Comparison of ENCODE assay signal across 20 cellular contexts in the genomic region with DNA sequence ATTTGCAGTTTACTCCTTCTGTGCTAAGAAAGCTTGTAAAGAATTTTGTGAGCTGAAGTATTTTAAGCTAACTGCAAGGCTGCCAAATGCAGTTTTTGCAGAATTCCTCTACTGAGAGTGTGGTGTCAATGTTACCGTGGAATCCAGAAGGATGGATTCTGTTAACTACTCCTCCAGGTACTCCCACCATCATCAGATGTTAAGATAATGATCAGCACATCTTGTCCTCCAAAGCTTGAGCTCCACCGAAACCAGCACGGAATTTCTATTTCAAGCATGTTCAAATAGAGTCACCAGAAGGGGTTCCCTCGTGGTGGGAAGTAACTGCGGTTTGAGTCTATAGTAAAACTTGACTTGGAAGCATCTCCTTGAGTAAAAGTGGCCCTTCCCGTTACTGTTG.
DNase-seq lines count a peak whose midpoint lies in the region; ATAC-seq and TF ChIP-seq lines count a peak whose summit lies in the region.
"Had no signal": no experiment of that assay in that cellular context is flagged by ENCODE, and none has a peak within 500 bp of the region (broad histone marks: within the 10 kb centered on the region; RNA-seq: fewer than 3 reads in every experiment).

No MANE protein-coding gene starts in this region.

- DNase-seq in G401 (ENCODE audit: low spot score) (peak; percentile 39), middle frontal gyrus (ENCODE audit: extremely low spot score, low spot score) (peak; percentile 39), superior temporal gyrus (ENCODE audit: extremely low spot score) (peak; percentile 70), T-helper 17 cell (no peak)
- no peak for DNase-seq in activated CD4-positive, CD25-positive, alpha-beta regulatory T cell (lab: John Stamatoyannopoulos, UW)
- DNase-seq: 8988T; ACHN; AML-193; C1 segment of cervical spinal cord; Calu3; CD4-positive, alpha-beta memory T cell; COR-L47; DMS53; DMS79 treated with DMSO at 0.1 percent for 48 hours; GOT3; HFFc6 had no signal

- no peaks in the 10 kb centered on the region for H3K36me3 Mint-ChIP-seq in T-helper 17 cell (ENCODE audit: low read depth)
- H3K36me3 Mint-ChIP-seq: CD4-positive, alpha-beta memory T cell had no signal

- H3K9me3 ChIP-seq in T-helper 17 cell (ENCODE audit: control insufficient read depth, low read length, poor library complexity, severe bottlenecking): no peaks in the 10 kb centered on the region
- H3K9me3 ChIP-seq: A549, HAP-1 had no signal

- in situ Hi-C loops in G401 (cut with HindIII; ENCODE audit: low sequenced_read_pairs): loop anchor here (25.0 kb wide), 2 partner anchors 145 to 395 kb away; no protein-coding TSS in a partner anchor

- no peak overlapping the region for H3K4me3 Mint-ChIP-seq in T-helper 17 cell
- H3K4me3 Mint-ChIP-seq: CD4-positive, alpha-beta memory T cell; HFFc6 had no signal

- no peak overlapping the region for H3K27ac Mint-ChIP-seq in T-helper 17 cell
- H3K27ac Mint-ChIP-seq: CD4-positive, alpha-beta memory T cell; HFFc6 had no signal

- ATAC-seq in activated CD4-positive, CD25-positive, alpha-beta regulatory T cell treated with anti-CD3 and anti-CD28 coated beads, Interleukin-2, amount 50 U/mL, for 24 hours: no peak
- ATAC-seq in T-helper 17 cell: no peak
- ATAC-seq: A549 had no signal

- TF ChIP-seq CTCF in VCaP (conservative IDR thresholded peaks at IDR 0.05): no peak

- H3K27ac ChIP-seq in VCaP: peak overlapping the region; percentile 26; the same call in 1 of the 2 replicates
- H3K27ac ChIP-seq: A549 had no signal

- peaks cover 68% of the 10 kb centered on the region for H3K27me3 Mint-ChIP-seq in T-helper 17 cell

- peaks cover 6% of the 10 kb centered on the region for H3K4me1 Mint-ChIP-seq in T-helper 17 cell

Comparison
In these comparisons a context has a peak if more than half of its experiments do, and no peak if none do; other contexts are left out.
1. DNase-seq: peak in G401 (single experiment), middle frontal gyrus (single experiment) and superior temporal gyrus (single experiment); none in activated CD4-positive, CD25-positive, alpha-beta regulatory T cell (0 of 4) and T-helper 17 cell (0 of 3).